In genomic region chr11:64299847-64300648, GRCh38 we compare ENCODE assay signal across 1 cellular context.
TF ChIP-seq lines count a peak whose summit lies in the region.

CATSPERZ (plus strand) TSS chr11:64300358; CDS start chr11:64300411, 53 bp downstream.

TF ChIP-seq in H1, 55 proteins besides CTCF, POLR2A, EP300 and RAD21 (continued from another document):
- no peak for TF ChIP-seq USF2 (IDR thresholded peaks at IDR 0.05; ENCODE audit: low read length)
- TF ChIP-seq CHD2 (IDR thresholded peaks at IDR 0.05; ENCODE audit: low read length), result no peak
- TF ChIP-seq JUND (IDR thresholded peaks at IDR 0.05; ENCODE audit: low read length), result no peak
- no peak for TF ChIP-seq BCL11A (IDR thresholded peaks at IDR 0.05; ENCODE audit: low read depth in 2 of 2, low read length in 2 of 2)
- no peak for TF ChIP-seq TBP (IDR thresholded peaks at IDR 0.05; ENCODE audit: low read depth, low read length)
- TF ChIP-seq CEBPB (IDR thresholded peaks at IDR 0.05; ENCODE audit: low read depth, low read length), result no peak
- no peak for TF ChIP-seq CTBP2 (IDR thresholded peaks at IDR 0.05; ENCODE audit: borderline replicate concordance, insufficient read depth, insufficient read length, low read length)
- no peak for TF ChIP-seq PHF8 (conservative IDR thresholded peaks at IDR 0.05; ENCODE audit: low read depth, low read length)
- peak; percentile 91 for TF ChIP-seq EZH2 (IDR thresholded peaks at IDR 0.05; ENCODE audit: low read depth, low read length, severe bottlenecking)
- no peak for TF ChIP-seq SP2 (IDR thresholded peaks at IDR 0.05; ENCODE audit: low read length)
- TF ChIP-seq NRF1 (IDR thresholded peaks at IDR 0.05; ENCODE audit: low read depth, low read length), result no peak
- TF ChIP-seq SIN3A (conservative IDR thresholded peaks at IDR 0.05 in 1 of 2, IDR thresholded peaks at IDR 0.05 in 1 of 2; ENCODE audit: low read depth in 1 of 2, low read length in 2 of 2), result 0 out of 4 replicates have a peak, but pooled peaks of 1 of the 2 experiments have one; percentile 11
- TF ChIP-seq ZNF274 (IDR thresholded peaks at IDR 0.05; ENCODE audit: borderline replicate concordance, extremely low read depth, low read length), result no peak
- no peak for TF ChIP-seq SAP30 (IDR thresholded peaks at IDR 0.05; ENCODE audit: insufficient read depth, insufficient replicate concordance, low read length)
- peak; percentile 81; the same call in 1 of the 2 replicates for TF ChIP-seq SUZ12 (IDR thresholded peaks at IDR 0.05; ENCODE audit: low read length)
- no peak for TF ChIP-seq CBX8 (IDR thresholded peaks at IDR 0.05; ENCODE audit: borderline replicate concordance, low read depth, low read length)
- TF ChIP-seq MAX (IDR thresholded peaks at IDR 0.05), result no peak
